ENCODE assay signal across 1 cellular context in the genomic region with DNA sequence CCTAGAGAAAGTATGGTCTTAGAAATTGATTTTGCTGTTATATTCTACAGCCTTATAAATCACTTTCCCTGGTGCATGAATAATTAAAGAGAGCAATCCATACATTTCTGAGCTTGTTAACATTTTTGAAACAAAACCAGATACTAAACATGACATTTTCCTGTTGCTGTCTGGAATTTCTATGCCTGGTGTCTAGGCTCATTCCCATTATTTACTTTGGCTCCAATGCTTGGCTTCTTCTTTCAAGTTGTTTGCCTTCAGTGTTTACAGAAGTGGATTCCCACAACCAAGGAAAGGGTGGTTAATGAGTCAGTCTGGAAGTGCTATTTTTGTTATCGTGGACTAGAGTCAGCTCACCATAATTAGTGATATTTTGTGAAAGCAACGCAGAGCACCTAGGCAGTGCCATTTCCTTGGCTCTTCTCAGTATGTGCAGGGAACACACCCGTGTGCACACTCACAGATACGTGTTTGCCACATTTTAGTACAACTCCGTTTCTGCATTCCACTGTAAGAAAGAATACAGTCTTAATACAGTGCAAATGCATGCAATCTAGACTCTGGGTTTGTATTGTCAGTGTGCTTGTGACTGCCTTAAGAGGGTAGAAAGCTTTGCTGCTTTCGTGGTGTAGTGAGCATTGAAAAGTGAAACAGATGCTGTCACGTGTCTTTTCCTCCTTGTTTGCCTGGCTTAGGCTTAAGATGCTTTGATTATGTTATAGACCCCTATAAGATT.
TF ChIP-seq lines count a peak whose summit lies in the region.

No MANE protein-coding gene starts in this region.

TF ChIP-seq in HepG2, 621 proteins besides CTCF, POLR2A, EP300 and RAD21 (continued from another document and continues in another):
- TF ChIP-seq, protein P1, sequence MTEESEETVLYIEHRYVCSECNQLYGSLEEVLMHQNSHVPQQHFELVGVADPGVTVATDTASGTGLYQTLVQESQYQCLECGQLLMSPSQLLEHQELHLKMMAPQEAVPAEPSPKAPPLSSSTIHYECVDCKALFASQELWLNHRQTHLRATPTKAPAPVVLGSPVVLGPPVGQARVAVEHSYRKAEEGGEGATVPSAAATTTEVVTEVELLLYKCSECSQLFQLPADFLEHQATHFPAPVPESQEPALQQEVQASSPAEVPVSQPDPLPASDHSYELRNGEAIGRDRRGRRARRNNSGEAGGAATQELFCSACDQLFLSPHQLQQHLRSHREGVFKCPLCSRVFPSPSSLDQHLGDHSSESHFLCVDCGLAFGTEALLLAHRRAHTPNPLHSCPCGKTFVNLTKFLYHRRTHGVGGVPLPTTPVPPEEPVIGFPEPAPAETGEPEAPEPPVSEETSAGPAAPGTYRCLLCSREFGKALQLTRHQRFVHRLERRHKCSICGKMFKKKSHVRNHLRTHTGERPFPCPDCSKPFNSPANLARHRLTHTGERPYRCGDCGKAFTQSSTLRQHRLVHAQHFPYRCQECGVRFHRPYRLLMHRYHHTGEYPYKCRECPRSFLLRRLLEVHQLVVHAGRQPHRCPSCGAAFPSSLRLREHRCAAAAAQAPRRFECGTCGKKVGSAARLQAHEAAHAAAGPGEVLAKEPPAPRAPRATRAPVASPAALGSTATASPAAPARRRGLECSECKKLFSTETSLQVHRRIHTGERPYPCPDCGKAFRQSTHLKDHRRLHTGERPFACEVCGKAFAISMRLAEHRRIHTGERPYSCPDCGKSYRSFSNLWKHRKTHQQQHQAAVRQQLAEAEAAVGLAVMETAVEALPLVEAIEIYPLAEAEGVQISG (CRISPR knock-in tag; IDR thresholded peaks at IDR 0.05), result no peak
- TF ChIP-seq KAT7 (CRISPR knock-in tag; IDR thresholded peaks at IDR 0.05; ENCODE audit: borderline replicate concordance), result no peak
- TF ChIP-seq BCL6 (CRISPR knock-in tag; IDR thresholded peaks at IDR 0.05), result peak; percentile 72
- no peak for TF ChIP-seq ZNF766 (CRISPR knock-in tag; IDR thresholded peaks at IDR 0.05; ENCODE audit: borderline replicate concordance)
- TF ChIP-seq KDM3A (CRISPR knock-in tag; IDR thresholded peaks at IDR 0.05; ENCODE audit: low read depth), result no peak
- no peak for TF ChIP-seq ZNF670 (CRISPR knock-in tag; IDR thresholded peaks at IDR 0.05; ENCODE audit: borderline replicate concordance)
- no peak for TF ChIP-seq ZMYM4 (CRISPR knock-in tag; IDR thresholded peaks at IDR 0.05)
- peak; percentile 67 for TF ChIP-seq GATAD2A (CRISPR knock-in tag; IDR thresholded peaks at IDR 0.05)
- TF ChIP-seq ZNF234 (CRISPR knock-in tag; conservative IDR thresholded peaks at IDR 0.05), result no peak
- TF ChIP-seq ZFAT (CRISPR knock-in tag; conservative IDR thresholded peaks at IDR 0.05), result no peak
- no peak for TF ChIP-seq HNF4A (CRISPR knock-in tag; IDR thresholded peaks at IDR 0.05)
- TF ChIP-seq CHD2 (IDR thresholded peaks at IDR 0.05; ENCODE audit: low read depth, low read length), result no peak
- TF ChIP-seq TCF12 (IDR thresholded peaks at IDR 0.05), result no peak
- TF ChIP-seq TCF12 (CRISPR knock-in tag; IDR thresholded peaks at IDR 0.05), result no peak
- TF ChIP-seq GLI4 (CRISPR knock-in tag; IDR thresholded peaks at IDR 0.05; ENCODE audit: borderline replicate concordance), result no peak
- no peak for TF ChIP-seq HES4 (CRISPR knock-in tag; IDR thresholded peaks at IDR 0.05; ENCODE audit: borderline replicate concordance)
- no peak for TF ChIP-seq ZZZ3 (CRISPR knock-in tag; IDR thresholded peaks at IDR 0.05; ENCODE audit: borderline replicate concordance)
- 0 out of 2 replicates have a peak, but pooled peaks have one; percentile 19 for TF ChIP-seq HDAC1 (CRISPR knock-in tag; IDR thresholded peaks at IDR 0.05)
- TF ChIP-seq NFE2 (CRISPR knock-in tag; IDR thresholded peaks at IDR 0.05), result no peak
- TF ChIP-seq, protein P2, sequence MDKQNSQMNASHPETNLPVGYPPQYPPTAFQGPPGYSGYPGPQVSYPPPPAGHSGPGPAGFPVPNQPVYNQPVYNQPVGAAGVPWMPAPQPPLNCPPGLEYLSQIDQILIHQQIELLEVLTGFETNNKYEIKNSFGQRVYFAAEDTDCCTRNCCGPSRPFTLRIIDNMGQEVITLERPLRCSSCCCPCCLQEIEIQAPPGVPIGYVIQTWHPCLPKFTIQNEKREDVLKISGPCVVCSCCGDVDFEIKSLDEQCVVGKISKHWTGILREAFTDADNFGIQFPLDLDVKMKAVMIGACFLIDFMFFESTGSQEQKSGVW (CRISPR knock-in tag; IDR thresholded peaks at IDR 0.05; ENCODE audit: borderline replicate concordance), result no peak
- no peak for TF ChIP-seq ZNF382 (CRISPR knock-in tag; IDR thresholded peaks at IDR 0.05; ENCODE audit: borderline replicate concordance)
- no peak for TF ChIP-seq RELA (CRISPR knock-in tag; IDR thresholded peaks at IDR 0.05)
- no peak for TF ChIP-seq ZNF430 (CRISPR knock-in tag; IDR thresholded peaks at IDR 0.05)
- TF ChIP-seq ZNF230 (CRISPR knock-in tag; IDR thresholded peaks at IDR 0.05), result no peak
- TF ChIP-seq SETDB1 (CRISPR knock-in tag; IDR thresholded peaks at IDR 0.05; ENCODE audit: borderline replicate concordance), result no peak
- TF ChIP-seq HHEX (CRISPR knock-in tag; IDR thresholded peaks at IDR 0.05), result 0 out of 2 replicates have a peak, but pooled peaks have one; percentile 46
- no peak for TF ChIP-seq PAF1 (CRISPR knock-in tag; IDR thresholded peaks at IDR 0.05)
- TF ChIP-seq, protein P3, sequence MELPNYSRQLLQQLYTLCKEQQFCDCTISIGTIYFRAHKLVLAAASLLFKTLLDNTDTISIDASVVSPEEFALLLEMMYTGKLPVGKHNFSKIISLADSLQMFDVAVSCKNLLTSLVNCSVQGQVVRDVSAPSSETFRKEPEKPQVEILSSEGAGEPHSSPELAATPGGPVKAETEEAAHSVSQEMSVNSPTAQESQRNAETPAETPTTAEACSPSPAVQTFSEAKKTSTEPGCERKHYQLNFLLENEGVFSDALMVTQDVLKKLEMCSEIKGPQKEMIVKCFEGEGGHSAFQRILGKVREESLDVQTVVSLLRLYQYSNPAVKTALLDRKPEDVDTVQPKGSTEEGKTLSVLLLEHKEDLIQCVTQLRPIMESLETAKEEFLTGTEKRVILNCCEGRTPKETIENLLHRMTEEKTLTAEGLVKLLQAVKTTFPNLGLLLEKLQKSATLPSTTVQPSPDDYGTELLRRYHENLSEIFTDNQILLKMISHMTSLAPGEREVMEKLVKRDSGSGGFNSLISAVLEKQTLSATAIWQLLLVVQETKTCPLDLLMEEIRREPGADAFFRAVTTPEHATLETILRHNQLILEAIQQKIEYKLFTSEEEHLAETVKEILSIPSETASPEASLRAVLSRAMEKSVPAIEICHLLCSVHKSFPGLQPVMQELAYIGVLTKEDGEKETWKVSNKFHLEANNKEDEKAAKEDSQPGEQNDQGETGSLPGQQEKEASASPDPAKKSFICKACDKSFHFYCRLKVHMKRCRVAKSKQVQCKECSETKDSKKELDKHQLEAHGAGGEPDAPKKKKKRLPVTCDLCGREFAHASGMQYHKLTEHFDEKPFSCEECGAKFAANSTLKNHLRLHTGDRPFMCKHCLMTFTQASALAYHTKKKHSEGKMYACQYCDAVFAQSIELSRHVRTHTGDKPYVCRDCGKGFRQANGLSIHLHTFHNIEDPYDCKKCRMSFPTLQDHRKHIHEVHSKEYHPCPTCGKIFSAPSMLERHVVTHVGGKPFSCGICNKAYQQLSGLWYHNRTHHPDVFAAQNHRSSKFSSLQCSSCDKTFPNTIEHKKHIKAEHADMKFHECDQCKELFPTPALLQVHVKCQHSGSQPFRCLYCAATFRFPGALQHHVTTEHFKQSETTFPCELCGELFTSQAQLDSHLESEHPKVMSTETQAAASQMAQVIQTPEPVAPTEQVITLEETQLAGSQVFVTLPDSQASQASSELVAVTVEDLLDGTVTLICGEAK (IDR thresholded peaks at IDR 0.05), result no peak
- TF ChIP-seq, protein P3 (CRISPR knock-in tag; IDR thresholded peaks at IDR 0.05), result no peak
- no peak for TF ChIP-seq ZNF317 (CRISPR knock-in tag; IDR thresholded peaks at IDR 0.05)
- no peak for TF ChIP-seq REXO4 (CRISPR knock-in tag; IDR thresholded peaks at IDR 0.05; ENCODE audit: borderline replicate concordance)
- TF ChIP-seq, protein P4, sequence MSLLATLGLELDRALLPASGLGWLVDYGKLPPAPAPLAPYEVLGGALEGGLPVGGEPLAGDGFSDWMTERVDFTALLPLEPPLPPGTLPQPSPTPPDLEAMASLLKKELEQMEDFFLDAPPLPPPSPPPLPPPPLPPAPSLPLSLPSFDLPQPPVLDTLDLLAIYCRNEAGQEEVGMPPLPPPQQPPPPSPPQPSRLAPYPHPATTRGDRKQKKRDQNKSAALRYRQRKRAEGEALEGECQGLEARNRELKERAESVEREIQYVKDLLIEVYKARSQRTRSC (CRISPR knock-in tag; IDR thresholded peaks at IDR 0.05; ENCODE audit: low read depth), result no peak
- 0 out of 2 replicates have a peak, but pooled peaks have one; percentile 4 for TF ChIP-seq BHLHE40 (IDR thresholded peaks at IDR 0.05; ENCODE audit: low read length)
- no peak for TF ChIP-seq ZSCAN12 (CRISPR knock-in tag; IDR thresholded peaks at IDR 0.05)
- no peak for TF ChIP-seq ZSCAN30 (CRISPR knock-in tag; IDR thresholded peaks at IDR 0.05)
- no peak for TF ChIP-seq ZNF772 (CRISPR knock-in tag; IDR thresholded peaks at IDR 0.05)
- TF ChIP-seq, protein P5, sequence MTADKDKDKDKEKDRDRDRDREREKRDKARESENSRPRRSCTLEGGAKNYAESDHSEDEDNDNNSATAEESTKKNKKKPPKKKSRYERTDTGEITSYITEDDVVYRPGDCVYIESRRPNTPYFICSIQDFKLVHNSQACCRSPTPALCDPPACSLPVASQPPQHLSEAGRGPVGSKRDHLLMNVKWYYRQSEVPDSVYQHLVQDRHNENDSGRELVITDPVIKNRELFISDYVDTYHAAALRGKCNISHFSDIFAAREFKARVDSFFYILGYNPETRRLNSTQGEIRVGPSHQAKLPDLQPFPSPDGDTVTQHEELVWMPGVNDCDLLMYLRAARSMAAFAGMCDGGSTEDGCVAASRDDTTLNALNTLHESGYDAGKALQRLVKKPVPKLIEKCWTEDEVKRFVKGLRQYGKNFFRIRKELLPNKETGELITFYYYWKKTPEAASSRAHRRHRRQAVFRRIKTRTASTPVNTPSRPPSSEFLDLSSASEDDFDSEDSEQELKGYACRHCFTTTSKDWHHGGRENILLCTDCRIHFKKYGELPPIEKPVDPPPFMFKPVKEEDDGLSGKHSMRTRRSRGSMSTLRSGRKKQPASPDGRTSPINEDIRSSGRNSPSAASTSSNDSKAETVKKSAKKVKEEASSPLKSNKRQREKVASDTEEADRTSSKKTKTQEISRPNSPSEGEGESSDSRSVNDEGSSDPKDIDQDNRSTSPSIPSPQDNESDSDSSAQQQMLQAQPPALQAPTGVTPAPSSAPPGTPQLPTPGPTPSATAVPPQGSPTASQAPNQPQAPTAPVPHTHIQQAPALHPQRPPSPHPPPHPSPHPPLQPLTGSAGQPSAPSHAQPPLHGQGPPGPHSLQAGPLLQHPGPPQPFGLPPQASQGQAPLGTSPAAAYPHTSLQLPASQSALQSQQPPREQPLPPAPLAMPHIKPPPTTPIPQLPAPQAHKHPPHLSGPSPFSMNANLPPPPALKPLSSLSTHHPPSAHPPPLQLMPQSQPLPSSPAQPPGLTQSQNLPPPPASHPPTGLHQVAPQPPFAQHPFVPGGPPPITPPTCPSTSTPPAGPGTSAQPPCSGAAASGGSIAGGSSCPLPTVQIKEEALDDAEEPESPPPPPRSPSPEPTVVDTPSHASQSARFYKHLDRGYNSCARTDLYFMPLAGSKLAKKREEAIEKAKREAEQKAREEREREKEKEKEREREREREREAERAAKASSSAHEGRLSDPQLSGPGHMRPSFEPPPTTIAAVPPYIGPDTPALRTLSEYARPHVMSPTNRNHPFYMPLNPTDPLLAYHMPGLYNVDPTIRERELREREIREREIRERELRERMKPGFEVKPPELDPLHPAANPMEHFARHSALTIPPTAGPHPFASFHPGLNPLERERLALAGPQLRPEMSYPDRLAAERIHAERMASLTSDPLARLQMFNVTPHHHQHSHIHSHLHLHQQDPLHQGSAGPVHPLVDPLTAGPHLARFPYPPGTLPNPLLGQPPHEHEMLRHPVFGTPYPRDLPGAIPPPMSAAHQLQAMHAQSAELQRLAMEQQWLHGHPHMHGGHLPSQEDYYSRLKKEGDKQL (CRISPR knock-in tag; IDR thresholded peaks at IDR 0.05; ENCODE audit: low read depth), result no peak
- no peak for TF ChIP-seq ZNF296 (CRISPR knock-in tag; conservative IDR thresholded peaks at IDR 0.05)
- TF ChIP-seq RBM22 (optimal IDR thresholded peaks at IDR 0.05; ENCODE audit: low read length), result no peak
- TF ChIP-seq TCF7L2 (IDR thresholded peaks at IDR 0.05; ENCODE audit: low read depth, low read length), result 0 out of 2 replicates have a peak, but pooled peaks have one; percentile 21
- TF ChIP-seq, protein P6, sequence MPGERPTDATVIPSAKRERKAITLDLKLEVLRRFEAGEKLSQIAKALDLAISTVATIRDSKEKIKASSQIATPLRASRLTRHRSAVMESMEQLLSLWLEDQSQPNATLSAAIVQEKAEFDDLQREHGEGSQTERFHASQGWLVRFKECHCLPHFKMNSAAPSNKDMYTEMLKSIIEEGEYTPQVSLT (CRISPR knock-in tag; IDR thresholded peaks at IDR 0.05; ENCODE audit: borderline replicate concordance, low read depth), result no peak
- no peak for TF ChIP-seq HNRNPL (IDR thresholded peaks at IDR 0.05; ENCODE audit: low read depth, low read length)
